8 cellular contexts compared by ENCODE assay signal in the genomic region with DNA sequence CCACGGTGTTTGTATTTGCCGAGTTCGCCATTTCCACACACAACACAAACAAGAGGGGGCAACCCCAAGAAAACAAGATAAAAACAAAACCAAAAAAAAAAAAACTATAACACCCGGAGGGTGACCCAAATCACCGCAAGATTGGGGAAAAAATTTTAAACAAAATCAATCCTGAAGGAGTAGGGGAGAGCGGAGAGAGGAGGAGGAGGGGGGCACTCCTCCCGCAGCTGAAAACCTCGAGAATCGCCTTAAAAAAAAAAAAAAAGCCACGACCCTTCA. TPM values are rescaled to one million over a fixed set of nuclear protein-coding genes. Genes with fewer than 3 reads are reported as not detected.
DNase-seq lines count a peak whose midpoint lies in the region; ATAC-seq, FAIRE-seq and TF ChIP-seq lines count a peak whose summit lies in the region.

No MANE protein-coding gene starts in this region.

- H3K4me1 ChIP-seq in mucosa of rectum (ENCODE audit: control insufficient read depth in 2 of 2, insufficient read depth in 2 of 2, low read length in 2 of 2), result peaks cover 2 to 14% of the 10 kb centered on the region in 2 donors

- DNase-seq in AG04449 (ENCODE audit: low read depth, low spot score) (no peak), bronchial epithelial cell (ENCODE audit: low read depth) (no peak), urothelium cell line (ENCODE audit: low spot score) (no peak)
- DNase-seq in Jurkat, Clone E6-1 (ENCODE audit: low read depth, low spot score), result no peak

- peak overlapping the region; percentile 100 for H3K27ac ChIP-seq in mucosa of rectum (ENCODE audit: low read depth in 2 of 2, low read length in 2 of 2)

- FAIRE-seq in bronchial epithelial cell (lab: Jason Lieb, UNC), result no peak
- FAIRE-seq in urothelium cell line (lab: Jason Lieb, UNC), result no peak

- CTCF ChIA-PET in AG04449 (lab: Yijun Ruan, JAX), result interaction anchor here (1.0 kb wide), 1 partner anchor 50 kb away, joined by 4 read pairs; no protein-coding TSS in a partner anchor

- no peaks in the 10 kb centered on the region for H3K27me3 ChIP-seq in bronchial epithelial cell (ENCODE audit: control insufficient read depth, insufficient read depth, low read length)
- H3K27me3 ChIP-seq in mucosa of rectum (ENCODE audit: control insufficient read depth in 2 of 2, insufficient read depth in 2 of 2, low read length in 2 of 2), result no peaks in the 10 kb centered on the region

- ATAC-seq in GM19023 (IDR thresholded peaks at IDR 0.05; ENCODE audit: unreplicated experiment) (no peak), HG03095 (IDR thresholded peaks at IDR 0.05; ENCODE audit: unreplicated experiment) (no peak), HG02588 (IDR thresholded peaks at IDR 0.05; ENCODE audit: unreplicated experiment) (no peak)

- H3K36me3 ChIP-seq in bronchial epithelial cell (ENCODE audit: control insufficient read depth, insufficient read depth, low read length) (peaks cover 2% of the 10 kb centered on the region), mucosa of rectum (ENCODE audit: control insufficient read depth in 2 of 2, insufficient read depth in 2 of 2, low read length in 2 of 2) (peaks cover 8 to 10% of the 10 kb centered on the region in 2 donors)

- no peaks in the 10 kb centered on the region for H3K9me3 ChIP-seq in mucosa of rectum (ENCODE audit: control insufficient read depth in 2 of 2, low read length in 2 of 2)

- peak overlapping the region; percentile 88 to 96 for H3K9ac ChIP-seq in mucosa of rectum (ENCODE audit: low read depth in 1 of 2, low read length in 2 of 2)

- TF ChIP-seq CTCF in AG04449 (IDR thresholded peaks at IDR 0.05; ENCODE audit: insufficient read depth, low read length, missing control alignments), result no peak
- no peak for TF ChIP-seq CTCF in bronchial epithelial cell (IDR thresholded peaks at IDR 0.05; ENCODE audit: insufficient read depth, low read length, severe bottlenecking)

- POLR2A ChIA-PET in AG04449 (lab: Yijun Ruan, JAX), result interaction anchor here (0.6 to 1.6 kb wide), 7 partner anchors 27 to 1475 kb away, joined by 3 to 8 read pairs (median 4); no protein-coding TSS in a partner anchor

- H3K4me3 ChIP-seq in AG04449 (ENCODE audit: low read depth, low read length), result peak overlapping the region; percentile 74
- H3K4me3 ChIP-seq in Jurkat, Clone E6-1 (ENCODE audit: low read length), result peak overlapping the region; percentile 74
- peak overlapping the region; percentile 59 for H3K4me3 ChIP-seq in bronchial epithelial cell (ENCODE audit: low read depth, low read length)
- peak overlapping the region; percentile 83 to 87 for H3K4me3 ChIP-seq in mucosa of rectum (ENCODE audit: low read length in 2 of 2)

RNA-seq across cellular contexts. Expression of a gene that starts 0.3 kb away (rescaled TPM):
- 8.0 TPM for polyA plus RNA-seq in Jurkat, Clone E6-1 (2012; ENCODE audit: insufficient read depth, insufficient read length)
- total RNA-seq in bronchial epithelial cell, result 19.7 and 25.0 TPM in 2 replicates
